10 cellular contexts compared by ENCODE assay signal in genomic region chr11:8017894-8018741, GRCh38. TPM values are rescaled to one million over a fixed set of nuclear protein-coding genes. Genes with fewer than 3 reads are reported as not detected.
A peak's percentile ranks its signal among the peaks of the same experiment; 100 is the strongest.
DNase-seq lines count a peak whose midpoint lies in the region; ATAC-seq and TF ChIP-seq lines count a peak whose summit lies in the region.
"Had no signal": no experiment of that assay in that cellular context is flagged by ENCODE, and none has a peak within 500 bp of the region (broad histone marks: within the 10 kb centered on the region; RNA-seq: fewer than 3 reads in every experiment).

No MANE protein-coding gene starts in this region.

- peaks cover 3 to 19% of the 10 kb centered on the region in 2 donors for H3K4me1 ChIP-seq in left lung
- peaks cover 8% of the 10 kb centered on the region for H3K4me1 ChIP-seq in testis

- 24 to 25% methylated on average over 11 to 18 of the region's 18 CpGs for WGBS in testis, 2 donors

- intact Hi-C loops in left lung (cut with DNase I) (no loop called here), testis (cut with DNase I; ENCODE audit: low total_unique reads) (loop anchor here (10.0 kb wide), 1 partner anchor 77 kb away; no protein-coding TSS in a partner anchor)

- H3K27me3 ChIP-seq in brain microvascular endothelial cell (replicated peaks) (peaks cover 2% of the 10 kb centered on the region), left lung (peaks cover 35 to 69% of the 10 kb centered on the region in 2 donors), testis (no peaks in the 10 kb centered on the region)

- H3K36me3 ChIP-seq in brain microvascular endothelial cell (replicated peaks) (no peaks in the 10 kb centered on the region), left lung (no peaks in the 10 kb centered on the region), testis (ENCODE audit: low read depth, missing control alignments) (no peaks in the 10 kb centered on the region)

- TF ChIP-seq CTCF in brain microvascular endothelial cell (IDR thresholded peaks at IDR 0.05; ENCODE audit: low read depth, low read length, missing control alignments) (no peak), left lung (IDR thresholded peaks at IDR 0.05) (no peak), testis (IDR thresholded peaks at IDR 0.05) (no peak)

- in situ Hi-C loops in brain microvascular endothelial cell (cut with HindIII; ENCODE audit: low pct_ligation_motif_present, low sequenced_read_pairs): no loop called here

- DNase-seq in NCI-H2227 (lab: John Stamatoyannopoulos, UW; ENCODE audit: unreplicated experiment) (peak; percentile 44), NCI-H2227 treated with DMSO at 0.1 percent for 48 hours (lab: John Stamatoyannopoulos, UW) (no peak), brain microvascular endothelial cell (no peak), left lung (no peak), testis (peak; percentile 49), NCI-H1436 treated with DMSO at 0.1 percent for 48 hours (lab: John Stamatoyannopoulos, UW) (no peak)
- no peak for DNase-seq in stimulated activated CD4-positive, alpha-beta T cell treated with anti-CD3 and anti-CD28 coated beads, Interleukin-12 subunit alpha, Interleukin-12 subunit beta, amount 100 ng/mL, for 4 hours
- no peak for DNase-seq in central memory CD4-positive, alpha-beta T cell

- TF ChIP-seq POLR2A in testis (IDR thresholded peaks at IDR 0.05): no peak

- no peak overlapping the region for H3K27ac ChIP-seq in brain microvascular endothelial cell
- H3K27ac ChIP-seq in left lung: no peak overlapping the region
- H3K27ac ChIP-seq in testis: peak overlapping the region; percentile 83 to 95
- H3K27ac ChIP-seq: C4-2B had no signal

- ATAC-seq in left lung: peak; percentile 25

- H3K9me3 ChIP-seq in left lung (no peaks in the 10 kb centered on the region), testis (no peaks in the 10 kb centered on the region)

- H3K4me3 ChIP-seq in brain microvascular endothelial cell (ENCODE audit: low read depth, low read length) (peak overlapping the region; percentile 62), left lung (peak overlapping the region; percentile 36 to 44), testis (peak overlapping the region; percentile 62 to 85)

RNA-seq across cellular contexts. Expression of gene EIF3F, which starts 31.0 kb away (rescaled TPM):
- 100 to 1,000 TPM; 153 to 213 TPM for total RNA-seq in left lung
- total RNA-seq in testis: 100 to 1,000 TPM; 287 to 387 TPM
- polyA plus RNA-seq in testis (ENCODE audit: insufficient read depth, low read depth, low replicate concordance): 268 TPM

RNA-seq across cellular contexts. Expression of gene NLRP10, which starts 52.9 kb away (rescaled TPM):
- total RNA-seq in left lung (not detected), testis (not detected)
- 0.13 TPM for polyA plus RNA-seq in testis (ENCODE audit: insufficient read depth, low read depth, low replicate concordance)
- total RNA-seq: liver had no signal
- polyA plus RNA-seq: liver had no signal

Comparison
In these comparisons a context has a peak if more than half of its experiments do, and no peak if none do; other contexts are left out.
1. DNase-seq: peak in NCI-H2227 (single experiment) and testis (single experiment); none in NCI-H2227 treated with DMSO at 0.1 percent for 48 hours (single experiment), brain microvascular endothelial cell (single experiment), left lung (0 of 2), stimulated activated CD4-positive, alpha-beta T cell treated with anti-CD3 and anti-CD28 coated beads, Interleukin-12 subunit alpha, Interleukin-12 subunit beta, amount 100 ng/mL, for 4 hours (single experiment), central memory CD4-positive, alpha-beta T cell (single experiment) and NCI-H1436 treated with DMSO at 0.1 percent for 48 hours (single experiment).
2. H3K27ac ChIP-seq: peak in testis (2 of 2); none in brain microvascular endothelial cell (single experiment) and left lung (0 of 2).
3. Peak in every context shown above with its lines, with median percentiles within 50 percentile points of each other: H3K4me3 ChIP-seq.